Comparison of ENCODE assay signal across 8 cellular contexts in the genomic region with DNA sequence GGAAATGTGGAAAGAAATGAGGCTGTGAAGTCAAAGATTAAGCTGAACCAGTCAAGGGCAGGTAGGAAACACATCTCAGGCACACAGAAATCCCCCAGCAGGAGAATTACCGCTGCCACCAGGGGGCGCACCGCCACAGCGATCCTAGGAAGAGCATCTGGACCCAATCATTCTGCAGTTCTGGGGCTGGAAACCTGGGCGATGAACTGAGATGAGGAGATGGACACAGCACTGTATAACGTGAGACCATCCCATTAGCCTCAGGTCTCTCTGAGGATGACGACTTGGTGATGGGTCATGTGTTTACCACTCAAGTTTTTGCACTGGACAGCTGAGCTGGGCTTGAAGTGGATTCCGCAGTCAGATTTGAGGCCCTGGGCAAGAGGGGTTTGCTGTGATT. TPM values are rescaled to one million over a fixed set of nuclear protein-coding genes. Genes with fewer than 3 reads are reported as not detected.
A peak's percentile ranks its signal among the peaks of the same experiment; 100 is the strongest.
DNase-seq lines count a peak whose midpoint lies in the region; ATAC-seq and TF ChIP-seq lines count a peak whose summit lies in the region.

No MANE protein-coding gene starts in this region.

- H3K27me3 Mint-ChIP-seq in natural killer cell (ENCODE audit: low read depth in 2 of 2): peaks cover 30 to 64% of the 10 kb centered on the region in 2 donors

- no peaks in the 10 kb centered on the region for H3K36me3 Mint-ChIP-seq in natural killer cell

- DNase-seq in CMK (ENCODE audit: low read depth) (peak; percentile 8), GOT3 (lab: John Stamatoyannopoulos, UW) (peak; percentile 16), NCI-H460 (ENCODE audit: extremely low read depth, low read depth) (peak; percentile 51), natural killer cell (peak; percentile 69)
- DNase-seq in activated CD4-positive, alpha-beta T cell treated with anti-CD3 and anti-CD28 coated beads, Interleukin-2, amount 50 U/mL, for 4 hours: peak; percentile 23 to 31
- DNase-seq in stimulated activated naive CD4-positive, alpha-beta T cell treated with Interleukin-2 at 50 U/mL for 16 hours (lab: John Stamatoyannopoulos, UW): peak; percentile 20

- H3K4me1 Mint-ChIP-seq in natural killer cell: no peaks in the 10 kb centered on the region

- no peaks in the 10 kb centered on the region for H3K9me3 Mint-ChIP-seq in natural killer cell

- H3K27ac Mint-ChIP-seq in natural killer cell: no peak overlapping the region

- no peak overlapping the region for H3K4me3 Mint-ChIP-seq in natural killer cell

- ATAC-seq in esophagus mucosa: peak; percentile 87
- peak in 2 of 3 donors; percentile 59 to 67 for ATAC-seq in natural killer cell
- no peak for ATAC-seq in GM18520 (IDR thresholded peaks at IDR 0.05; ENCODE audit: unreplicated experiment)

- TF ChIP-seq CTCF in natural killer cell (IDR thresholded peaks at IDR 0.05): peak; percentile 88

- intact Hi-C loops in natural killer cell (cut with micrococcal nuclease): loop anchor here (1.0 kb wide), 1 partner anchor 456 kb away; no protein-coding TSS in a partner anchor

RNA-seq across cellular contexts. Expression of a gene that starts 6.4 kb away (rescaled TPM):
- 0.02 TPM in 1 of 2 replicates, not detected in the other for total RNA-seq in NCI-H460 (2014; rRNA removed; shearing (Covaris generic))
- polyA plus RNA-seq in NCI-H460 (2014; cell fraction: nucleus; rRNA removed): not detected in 2 replicates
- total RNA-seq in esophagus mucosa: 13.0 TPM
- total RNA-seq in natural killer cell: 1 to 10 TPM in 1 of 3 donors, under 1 TPM in 2; 0.09 to 5.5 (median 0.99) TPM

Comparison
In these comparisons a context has a peak if more than half of its experiments do, and no peak if none do; other contexts are left out.
1. DNase-seq: peak in every context shown above with its lines; median percentile 69 in natural killer cell; 51 in NCI-H460; 27 in activated CD4-positive, alpha-beta T cell treated with anti-CD3 and anti-CD28 coated beads, Interleukin-2, amount 50 U/mL, for 4 hours; 20 in stimulated activated naive CD4-positive, alpha-beta T cell treated with Interleukin-2 at 50 U/mL for 16 hours; 16 in GOT3; 8 in CMK.